20 cellular contexts compared by ENCODE assay signal in genomic region chr14:105391541-105391940, GRCh38.
"Had no signal": no experiment of that assay in that cellular context is flagged by ENCODE, and none has a peak within 500 bp of the region (broad histone marks: within the 10 kb centered on the region; RNA-seq: fewer than 3 reads in every experiment).

No MANE protein-coding gene starts in this region.

- H3K4me3 ChIP-seq: prostate gland, stomach, suprapubic skin, transverse colon had no signal

- H3K27me3 Mint-ChIP-seq: activated CD4-positive, alpha-beta T cell treated with anti-CD3 and anti-CD28 coated beads, Interleukin-2, amount 10 ng/mL, durations not matched to agents 7 days and 5 days; activated CD8-positive, alpha-beta memory T cell treated with anti-CD3 and anti-CD28 coated beads, Interleukin-2, amount 10 ng/mL, durations not matched to agents 7 days and 5 days; activated CD8-positive, alpha-beta T cell treated with anti-CD3 and anti-CD28 coated beads for 36 hours; brain; naive B cell had no signal

- H3K36me3 ChIP-seq: prostate gland, transverse colon had no signal

- H3K27ac ChIP-seq: foreskin keratinocyte, prostate gland, suprapubic skin, transverse colon had no signal

- H3K36me3 Mint-ChIP-seq: activated CD8-positive, alpha-beta memory T cell treated with anti-CD3 and anti-CD28 coated beads, Interleukin-2, amount 10 ng/mL, durations not matched to agents 7 days and 5 days; brain; naive B cell had no signal

- ATAC-seq: activated CD8-positive, alpha-beta memory T cell treated with anti-CD3 and anti-CD28 coated beads, Interleukin-2, amount 10 ng/mL, durations not matched to agents 7 days and 5 days; activated CD8-positive, alpha-beta T cell treated with anti-CD3 and anti-CD28 coated beads for 36 hours; foreskin keratinocyte had no signal

- H3K4me1 ChIP-seq: foreskin keratinocyte, prostate gland, transverse colon had no signal

- H3K27ac Mint-ChIP-seq: activated CD4-positive, alpha-beta T cell treated with anti-CD3 and anti-CD28 coated beads, Interleukin-2, amount 10 ng/mL, durations not matched to agents 7 days and 5 days; activated CD8-positive, alpha-beta memory T cell treated with anti-CD3 and anti-CD28 coated beads, Interleukin-2, amount 10 ng/mL, durations not matched to agents 7 days and 5 days; activated CD8-positive, alpha-beta T cell treated with anti-CD3 and anti-CD28 coated beads for 36 hours; brain had no signal

- H3K27me3 ChIP-seq: foreskin keratinocyte, stomach, suprapubic skin, transverse colon had no signal

- DNase-seq: activated CD4-positive, alpha-beta T cell treated with anti-CD3 and anti-CD28 coated beads, Interleukin-2, amount 10 ng/mL, durations not matched to agents 7 days and 5 days; activated CD8-positive, alpha-beta memory T cell treated with anti-CD3 and anti-CD28 coated beads, Interleukin-2, amount 10 ng/mL, durations not matched to agents 7 days and 5 days; activated CD8-positive, alpha-beta T cell treated with anti-CD3 and anti-CD28 coated beads for 36 hours; activated gamma-delta T cell; activated naive CD4-positive, alpha-beta T cell treated with anti-CD3 and anti-CD28 coated beads, Interleukin-2, amount 50 U/mL, for 16 hours; activated T-cell treated with anti-CD3 and anti-CD28 coated beads for 4 hours; dermis blood vessel endothelial cell; effector CD8-positive, alpha-beta T cell; foreskin keratinocyte; kidney glomerular epithelial cell; mesenchymal stem cell; naive B cell; stimulated activated CD4-positive, alpha-beta T cell treated with anti-CD3 and anti-CD28 coated beads, Interleukin-12 subunit alpha, Interleukin-12 subunit beta, amount 100 ng/mL, for 4 hours; stimulated activated CD4-positive, alpha-beta T cell treated with anti-CD3 and anti-CD28 coated beads, Interleukin-4, amount 100 ng/mL, for 4 hours; stomach; transverse colon had no signal

- H3K4me3 Mint-ChIP-seq: activated CD4-positive, alpha-beta T cell treated with anti-CD3 and anti-CD28 coated beads, Interleukin-2, amount 10 ng/mL, durations not matched to agents 7 days and 5 days; activated CD8-positive, alpha-beta memory T cell treated with anti-CD3 and anti-CD28 coated beads, Interleukin-2, amount 10 ng/mL, durations not matched to agents 7 days and 5 days; activated CD8-positive, alpha-beta T cell treated with anti-CD3 and anti-CD28 coated beads for 36 hours; brain; naive B cell; neural crest cell had no signal

- H3K9me3 ChIP-seq: prostate gland, stomach, suprapubic skin, transverse colon had no signal

- H3K9me3 Mint-ChIP-seq: activated CD4-positive, alpha-beta T cell treated with anti-CD3 and anti-CD28 coated beads, Interleukin-2, amount 10 ng/mL, durations not matched to agents 7 days and 5 days; activated CD8-positive, alpha-beta T cell treated with anti-CD3 and anti-CD28 coated beads for 36 hours; brain; naive B cell; neural crest cell had no signal
